In the genomic region with DNA sequence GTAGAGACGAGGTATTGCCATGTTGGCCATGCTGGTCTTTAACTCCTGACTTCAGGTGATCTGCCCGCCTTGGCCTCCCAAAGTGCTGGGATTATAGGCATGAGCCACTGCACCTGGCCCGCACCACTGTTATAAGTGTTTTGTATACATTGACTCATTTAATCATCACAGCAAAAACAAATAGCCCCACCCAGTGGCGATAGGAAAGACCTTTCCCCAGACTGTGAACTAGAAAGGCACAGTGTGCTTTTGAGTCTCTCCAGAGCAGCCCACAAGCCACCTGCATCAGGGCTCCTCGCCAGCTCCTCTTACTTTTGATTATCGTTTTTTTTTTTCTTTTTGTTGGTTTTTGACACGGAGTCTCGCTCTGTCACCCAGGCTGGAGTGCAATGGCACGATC, we compare ENCODE assay signal across 18 cellular contexts. TPM values are rescaled to one million over a fixed set of nuclear protein-coding genes. Genes with fewer than 3 reads are reported as not detected.
DNase-seq lines count a peak whose midpoint lies in the region; ATAC-seq, FAIRE-seq and TF ChIP-seq lines count a peak whose summit lies in the region.
"Had no signal": no experiment of that assay in that cellular context is flagged by ENCODE, and none has a peak within 500 bp of the region (broad histone marks: within the 10 kb centered on the region; RNA-seq: fewer than 3 reads in every experiment).

No MANE protein-coding gene starts in this region.

- ATAC-seq in HepG2 (peak; percentile 74), right lobe of liver (no peak), WTC11 (peak; percentile 71), GM21619 (IDR thresholded peaks at IDR 0.05; ENCODE audit: unreplicated experiment) (no peak)
- ATAC-seq: stimulated activated naive CD8-positive, alpha-beta T cell treated with anti-CD3 and anti-CD28 coated beads, Interleukin-15, amount 100 ng/mL, for 72 hours; T-cell had no signal

- no TSS peak for BruUV-seq in HepG2 (replicated peaks; lab: Mats Ljungman, UMichigan)

- intact Hi-C loops in HepG2 (cut with micrococcal nuclease; ENCODE audit: unreplicated experiment) (loop anchor here (1.0 kb wide), 1 partner anchor 91 kb away; no protein-coding TSS in a partner anchor), right lobe of liver (cut with DNase I) (no loop called here), stomach (cut with DNase I; ENCODE audit: low total_unique reads) (no loop called here), adrenal gland (cut with DNase I) (no loop called here)

- H3K4me1 ChIP-seq in HepG2 (ENCODE audit: insufficient read depth, low read length) (no peaks in the 10 kb centered on the region), right lobe of liver (no peaks in the 10 kb centered on the region), Karpas-422 (ENCODE audit: low read length) (no peaks in the 10 kb centered on the region), stomach (no peaks in the 10 kb centered on the region), adrenal gland (replicated peaks in 1 of 2) (no peaks in the 10 kb centered on the region)
- H3K4me1 ChIP-seq: BLaER1 had no signal

- H3K27me3 Mint-ChIP-seq in WTC11 (ENCODE audit: low read depth), result peaks cover 5% of the 10 kb centered on the region

- in situ Hi-C loops in HepG2 (cut with HindIII; ENCODE audit: extremely low pct_ligation_motif_present, low pct_unique_long_range_greater_than_20kb), result no loop called here

- H3K36me3 ChIP-seq in HepG2 (replicated peaks in 1 of 2; ENCODE audit: control insufficient read depth in 1 of 2, insufficient read depth in 2 of 2, low read length in 2 of 2) (no peaks in the 10 kb centered on the region), right lobe of liver (no peaks in the 10 kb centered on the region), Karpas-422 (ENCODE audit: insufficient read depth, low read length) (no peaks in the 10 kb centered on the region), stomach (no peaks in the 10 kb centered on the region), adrenal gland (replicated peaks in 1 of 2) (no peaks in the 10 kb centered on the region)
- H3K36me3 ChIP-seq: BLaER1 had no signal

- H3K27ac Mint-ChIP-seq in WTC11, result no peak overlapping the region
- H3K27ac Mint-ChIP-seq: activated CD4-positive, alpha-beta T cell treated with anti-CD3 and anti-CD28 coated beads, Interleukin-2, amount 10 ng/mL, durations not matched to agents 7 days and 5 days; IgD-negative memory B cell; naive B cell; stimulated activated naive CD8-positive, alpha-beta T cell treated with anti-CD3 and anti-CD28 coated beads, Interleukin-15, amount 100 ng/mL, for 72 hours; T-cell had no signal

- CTCF ChIA-PET in HepG2 (lab: Yijun Ruan, JAX; ENCODE audit: low intra/inter-chr PET ratio, low total read pairs) (no interaction called here), WTC11 (lab: Charles Lee) (interaction anchor here (1.0 kb wide), 1 partner anchor 69 kb away, joined by 3 read pairs; no protein-coding TSS in a partner anchor)

- DNase-seq in HepG2 (ENCODE audit: low spot score) (peak; percentile 37), right lobe of liver (no peak), Karpas-422 (peak; percentile 50), WTC11 (ENCODE audit: low spot score) (peak; percentile 26), stomach (peak; percentile 31), adrenal gland (no peak), DMS153 (lab: John Stamatoyannopoulos, UW) (no peak)
- DNase-seq: activated CD4-positive, alpha-beta T cell treated with anti-CD3 and anti-CD28 coated beads, Interleukin-2, amount 10 ng/mL, durations not matched to agents 7 days and 5 days; activated effector memory CD4-positive, alpha-beta T cell treated with Interleukin-2 at 50 U/mL for 16 hours; GM23248; islet precursor cell; naive B cell; stimulated activated naive CD8-positive, alpha-beta T cell treated with anti-CD3 and anti-CD28 coated beads, Interleukin-15, amount 100 ng/mL, for 72 hours; T-cell had no signal

- H3K4me3 ChIP-seq in HepG2 (replicated peaks in 1 of 3; ENCODE audit: insufficient read depth in 1 of 3, low read depth in 2 of 3, low read length in 3 of 3), result no peak overlapping the region
- H3K4me3 ChIP-seq in right lobe of liver, result no peak overlapping the region
- H3K4me3 ChIP-seq in Karpas-422 (ENCODE audit: low read length), result no peak overlapping the region
- H3K4me3 ChIP-seq in stomach, result no peak overlapping the region
- no peak overlapping the region for H3K4me3 ChIP-seq in adrenal gland
- H3K4me3 ChIP-seq: BLaER1, GM23248 had no signal

- TF ChIP-seq POLR2A in HepG2 (IDR thresholded peaks at IDR 0.05; ENCODE audit: insufficient read depth in 1 of 2, low read depth in 2 of 2, low read length in 2 of 2) (no peak), right lobe of liver (IDR thresholded peaks at IDR 0.05) (no peak), stomach (IDR thresholded peaks at IDR 0.05) (no peak), adrenal gland (IDR thresholded peaks at IDR 0.05) (no peak)

- H3K9ac ChIP-seq in HepG2 (ENCODE audit: insufficient read depth, low read depth, low read length), result no peak overlapping the region
- no peak overlapping the region for H3K9ac ChIP-seq in Karpas-422 (ENCODE audit: low read length)
- H3K9ac ChIP-seq: BLaER1, GM23248 had no signal

- FAIRE-seq in HepG2 (lab: Jason Lieb, UNC), result no peak

- no peaks in the 10 kb centered on the region for H3K4me1 Mint-ChIP-seq in WTC11
- H3K4me1 Mint-ChIP-seq: activated CD4-positive, alpha-beta T cell treated with anti-CD3 and anti-CD28 coated beads, Interleukin-2, amount 10 ng/mL, durations not matched to agents 7 days and 5 days; central memory CD8-positive, alpha-beta T cell; naive B cell; stimulated activated naive CD8-positive, alpha-beta T cell treated with anti-CD3 and anti-CD28 coated beads, Interleukin-15, amount 100 ng/mL, for 72 hours; T-cell had no signal

- peaks cover 17% of the 10 kb centered on the region for H3K36me3 Mint-ChIP-seq in WTC11
- H3K36me3 Mint-ChIP-seq: IgD-negative memory B cell, T-cell had no signal

- TF ChIP-seq EP300 in HepG2 (IDR thresholded peaks at IDR 0.05; ENCODE audit: low read depth in 2 of 2, low read length in 2 of 2) (no peak), HepG2 (CRISPR knock-in tag; IDR thresholded peaks at IDR 0.05; ENCODE audit: borderline replicate concordance) (no peak), stomach (IDR thresholded peaks at IDR 0.05) (no peak)

- H3K4me2 ChIP-seq in HepG2 (ENCODE audit: low read depth, low read length) (no peak overlapping the region), Karpas-422 (ENCODE audit: low read depth, low read length, poor library complexity, severe bottlenecking) (no peak overlapping the region)
- H3K4me2 ChIP-seq: BLaER1 had no signal

- 28% methylated on average over 9 of the region's 9 CpGs for WGBS in HepG2 (ENCODE audit: low lambda C conversion rate)
- WGBS in right lobe of liver (ENCODE audit: insufficient coverage, low coverage, low lambda C conversion rate, missing lambda C conversion rate), result 61% methylated on average over 7 of the region's 9 CpGs
- WGBS in stomach, 5 donors, result 61 to 75% (median 65%) methylated on average over 9 of the region's 9 CpGs
- 80 to 82% (median 80%) methylated on average over 9 of the region's 9 CpGs for WGBS in adrenal gland, 4 donors

- POLR2A ChIA-PET in HepG2 (lab: Yijun Ruan, JAX), result no interaction called here
- POLR2A ChIA-PET in WTC11 (lab: Charles Lee), result interaction anchor here (0.6 kb wide), 1 partner anchor 1139 kb away, joined by 6 read pairs; no protein-coding TSS in a partner anchor

- H4K20me1 ChIP-seq in HepG2 (ENCODE audit: insufficient read depth, low read length) (no peaks in the 10 kb centered on the region), Karpas-422 (ENCODE audit: insufficient read depth, low read depth, low read length) (no peaks in the 10 kb centered on the region)
- H4K20me1 ChIP-seq: BLaER1 had no signal

- TF ChIP-seq RAD21 in HepG2 (CRISPR knock-in tag; IDR thresholded peaks at IDR 0.05), result no peak

- no peak overlapping the region for H3K27ac ChIP-seq in HepG2 (ENCODE audit: extremely low read length, insufficient read depth, low read length)
- no peak overlapping the region for H3K27ac ChIP-seq in right lobe of liver
- no peak overlapping the region for H3K27ac ChIP-seq in Karpas-422 (ENCODE audit: low read length)
- no peak overlapping the region for H3K27ac ChIP-seq in stomach
- no peak overlapping the region for H3K27ac ChIP-seq in adrenal gland
- H3K27ac ChIP-seq: BLaER1, GM23248 had no signal

- no peaks in the 10 kb centered on the region for H3K79me2 ChIP-seq in HepG2 (ENCODE audit: insufficient read depth, low read length)
- H3K79me2 ChIP-seq in Karpas-422 (ENCODE audit: low read length), result no peaks in the 10 kb centered on the region

- H3K27me3 ChIP-seq in HepG2 (ENCODE audit: control insufficient read depth in 1 of 2, insufficient read depth in 2 of 2, low read length in 2 of 2), result no peaks in the 10 kb centered on the region; a peak in 2 of 5 replicates
- no peaks in the 10 kb centered on the region for H3K27me3 ChIP-seq in right lobe of liver
- H3K27me3 ChIP-seq in Karpas-422 (ENCODE audit: low read length), result no peaks in the 10 kb centered on the region
- no peaks in the 10 kb centered on the region for H3K27me3 ChIP-seq in stomach
- H3K27me3 ChIP-seq in adrenal gland, result peaks cover 5% of the 10 kb centered on the region
- H3K27me3 ChIP-seq: BLaER1 had no signal

- peaks cover 38% of the 10 kb centered on the region for H3K9me3 Mint-ChIP-seq in WTC11

- no peaks in the 10 kb centered on the region for H3K9me2 ChIP-seq in Karpas-422 (replicated peaks; ENCODE audit: insufficient read depth, low read length)

- TF ChIP-seq CTCF in HepG2 (CRISPR knock-in tag; IDR thresholded peaks at IDR 0.05), result peak; percentile 54
- TF ChIP-seq CTCF in right lobe of liver (IDR thresholded peaks at IDR 0.05), result no peak
- TF ChIP-seq CTCF in WTC11 (IDR thresholded peaks at IDR 0.05), result no peak
- TF ChIP-seq CTCF in stomach (IDR thresholded peaks at IDR 0.05), result no peak
- TF ChIP-seq CTCF in adrenal gland (IDR thresholded peaks at IDR 0.05), result no peak

- H3K9me3 ChIP-seq in HepG2 (ENCODE audit: low read length) (peaks cover 23% of the 10 kb centered on the region), right lobe of liver (peaks cover 0 to 12% (median 0%) of the 10 kb centered on the region in 4 donors), Karpas-422 (ENCODE audit: low read length) (no peaks in the 10 kb centered on the region), stomach (peaks cover 9 to 31% (median 24%) of the 10 kb centered on the region in 4 donors), adrenal gland (replicated peaks in 1 of 3) (no peaks in the 10 kb centered on the region)

- H3K4me3 Mint-ChIP-seq in WTC11, result no peak overlapping the region
- H3K4me3 Mint-ChIP-seq: activated CD4-positive, alpha-beta T cell treated with anti-CD3 and anti-CD28 coated beads, Interleukin-2, amount 10 ng/mL, durations not matched to agents 7 days and 5 days; central memory CD8-positive, alpha-beta T cell; IgD-negative memory B cell; naive B cell; stimulated activated naive CD8-positive, alpha-beta T cell treated with anti-CD3 and anti-CD28 coated beads, Interleukin-15, amount 100 ng/mL, for 72 hours; T-cell had no signal

- H2AFZ ChIP-seq in HepG2 (ENCODE audit: low read length) (no peak overlapping the region), Karpas-422 (ENCODE audit: low read length) (no peak overlapping the region)
- H2AFZ ChIP-seq: GM23248 had no signal

RNA-seq across cellular contexts. Expression of gene ZFP64, which starts 27.9 kb away (rescaled TPM):
- total RNA-seq in HepG2 (2016; rRNA removed; fragmentation: Illumina TruSeq; extraction: Trizol), result 12.0 and 13.3 TPM in 2 replicates
- total RNA-seq in HepG2 (2016; cell fraction: cytosol; rRNA removed; fragmentation: Illumina TruSeq; extraction: Trizol; ENCODE audit: low read depth), result 3.3 and 3.4 TPM in 2 replicates
- 12.0 TPM in 2 replicates for total RNA-seq in HepG2 (2016; cell fraction: insoluble cytoplasmic fraction; rRNA removed; fragmentation: Illumina TruSeq; extraction: Trizol)
- 11.5 and 13.0 TPM in 2 replicates for total RNA-seq in HepG2 (2016; cell fraction: membrane; rRNA removed; fragmentation: Illumina TruSeq; extraction: Trizol)
- total RNA-seq in HepG2 (2016; cell fraction: nucleus; rRNA removed; fragmentation: Illumina TruSeq; extraction: Trizol), result 9.1 and 11.2 TPM in 2 replicates
- polyA plus RNA-seq in HepG2 (2011; rRNA removed), result 23.9 and 24.3 TPM in 2 replicates
- 20.8 and 23.4 TPM in 2 replicates for polyA plus RNA-seq in HepG2 (2011; cell fraction: cytosol; rRNA removed)
- polyA plus RNA-seq in HepG2 (2011; cell fraction: nucleus; rRNA removed), result 15.8 and 16.2 TPM in 2 replicates
- 11.6 and 14.7 TPM in 2 replicates for polyA plus RNA-seq in HepG2 (2012)
- polyA plus RNA-seq in HepG2 (2016; cell fraction: cytosol; fragmentation: Illumina TruSeq; extraction: Trizol; ENCODE audit: low read depth), result 3.4 and 3.6 TPM in 2 replicates
- polyA plus RNA-seq in HepG2 (2016; cell fraction: insoluble cytoplasmic fraction; fragmentation: Illumina TruSeq; extraction: Trizol; ENCODE audit: low read depth), result 15.4 and 19.6 TPM in 2 replicates
- polyA plus RNA-seq in HepG2 (2016; cell fraction: membrane; fragmentation: Illumina TruSeq; extraction: Trizol; ENCODE audit: low read depth), result 9.9 and 10.7 TPM in 2 replicates
- 13.9 and 14.3 TPM in 2 replicates for polyA plus RNA-seq in HepG2 (2016; cell fraction: nucleus; fragmentation: Illumina TruSeq; extraction: Trizol; ENCODE audit: insufficient read depth, low read depth)
- 42.5 and 53.2 TPM in 2 replicates for polyA minus RNA-seq in HepG2 (2011; rRNA and poly(A)+ RNA removed; ENCODE audit: low replicate concordance)
- polyA minus RNA-seq in HepG2 (2011; cell fraction: cytosol; rRNA and poly(A)+ RNA removed), result 15.9 and 17.9 TPM in 2 replicates
- polyA minus RNA-seq in HepG2 (2011; cell fraction: nucleus; rRNA and poly(A)+ RNA removed), result 18.0 and 22.0 TPM in 2 replicates
- 10 to 100 TPM in 1 of 6 experiments, 1 to 10 TPM in 5; 6.0 to 11.6 (median 7.2) TPM for total RNA-seq in right lobe of liver
- total RNA-seq in Karpas-422 (2014; rRNA removed; shearing (Covaris generic); ENCODE audit: low replicate concordance), result 5.9 and 13.7 TPM in 2 replicates
- total RNA-seq in WTC11 (2021), result 26.1 to 32.4 TPM (median 29.4 TPM) in 3 replicates
- 10 to 100 TPM in 3 of 5 donors, 1 to 10 TPM in 2; 7.0 to 40.0 (median 13.4) TPM for total RNA-seq in stomach
- 1 to 10 TPM; 3.4 to 7.9 (median 4.2) TPM for polyA plus RNA-seq in stomach
- total RNA-seq in adrenal gland, result 10 to 100 TPM in 6 of 8 donors, 1 to 10 TPM in 2; 8.0 to 27.6 (median 14.2) TPM
- 10 to 100 TPM in 1 of 3 donors, 1 to 10 TPM in 2; 2.3 to 13.2 (median 3.5) TPM for polyA plus RNA-seq in adrenal gland

Comparison
In these comparisons a context has a peak if more than half of its experiments do, and no peak if none do; other contexts are left out.
1. ATAC-seq: peak in HepG2 (single experiment) and WTC11 (single experiment); none in right lobe of liver (0 of 4) and GM21619 (single experiment).
2. DNase-seq: peak in HepG2 (single experiment), Karpas-422 (single experiment), WTC11 (single experiment) and stomach (single experiment); none in right lobe of liver (0 of 3), adrenal gland (0 of 7) and DMS153 (single experiment).
3. Of the 50 proteins assayed by ChIP-seq in both HepG2 and WTC11: peak only in HepG2: CTCF; only in WTC11: ZNF121; in both: none; in neither: 48.